ENCODE assay signal across 10 cellular contexts in the genomic region with DNA sequence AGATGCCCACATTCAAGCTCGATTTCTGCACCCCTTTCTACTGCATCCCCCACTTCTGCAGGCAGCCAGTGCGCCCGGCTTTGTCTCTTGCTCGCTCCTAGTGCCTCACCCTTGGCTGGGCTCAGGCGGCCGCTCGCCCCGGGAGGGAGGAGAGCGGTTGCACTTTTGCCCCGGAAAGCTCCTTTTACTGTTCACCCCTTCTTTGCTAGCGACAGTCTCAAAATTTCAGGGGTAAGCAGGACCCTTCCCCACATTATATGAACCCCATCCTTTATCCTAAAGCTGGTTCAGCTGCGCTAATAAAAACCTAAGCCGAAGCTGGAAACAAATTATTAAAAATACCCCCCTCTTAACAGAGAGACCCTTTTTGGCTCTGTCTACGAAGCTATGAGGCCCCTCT. TPM values are rescaled to one million over a fixed set of nuclear protein-coding genes. Genes with fewer than 3 reads are reported as not detected.
DNase-seq lines count a peak whose midpoint lies in the region; ATAC-seq and TF ChIP-seq lines count a peak whose summit lies in the region.
"Had no signal": no experiment of that assay in that cellular context is flagged by ENCODE, and none has a peak within 500 bp of the region (broad histone marks: within the 10 kb centered on the region; RNA-seq: fewer than 3 reads in every experiment).

No MANE protein-coding gene starts in this region.

- H3K27me3 ChIP-seq in kidney epithelial cell (ENCODE audit: control insufficient read depth, insufficient read depth, low read length) = no peaks in the 10 kb centered on the region
- peaks cover 3 to 100% (median 85%) of the 10 kb centered on the region in 3 donors for H3K27me3 ChIP-seq in stomach

- TF ChIP-seq POLR2A in stomach (IDR thresholded peaks at IDR 0.05) = no peak

- POLR2A ChIA-PET in activated CD8-positive, alpha-beta T cell treated with anti-CD3 and anti-CD28 coated beads, Interleukin-2, amount 10 ng/mL, durations not matched to agents 7 days and 5 days (lab: Charles Lee) = interaction anchor here (0.7 kb wide), 1 partner anchor 69 kb away, joined by 3 read pairs; no protein-coding TSS in a partner anchor

- CTCF ChIA-PET in activated CD8-positive, alpha-beta T cell treated with anti-CD3 and anti-CD28 coated beads, Interleukin-2, amount 10 ng/mL, durations not matched to agents 7 days and 5 days (lab: Charles Lee) = interaction anchor here (0.8 to 5.3 kb wide), 62 partner anchors 9 to 622 kb away, joined by 3 to 60 read pairs (median 5); a partner anchor contains a TSS

- peak overlapping the region; percentile 57 to 95 (median 93) for H3K27ac ChIP-seq in stomach
- H3K27ac ChIP-seq: BLaER1 treated with 17β-estradiol and CSF1 and Interleukin-3, amounts not matched to agents 10 nM and 100 nM had no signal

- H3K9me3 ChIP-seq in stomach = no peaks in the 10 kb centered on the region

- peak overlapping the region; percentile 76 for H3K4me3 Mint-ChIP-seq in activated T-cell treated with anti-CD3 and anti-CD28 coated beads, Interleukin-2, amount 50 U/mL, for 4 hours
- H3K4me3 Mint-ChIP-seq in activated CD8-positive, alpha-beta T cell treated with anti-CD3 and anti-CD28 coated beads, Interleukin-2, amount 10 ng/mL, durations not matched to agents 7 days and 5 days = peak overlapping the region; percentile 76

- peaks cover 87% of the 10 kb centered on the region for H3K27me3 Mint-ChIP-seq in activated T-cell treated with anti-CD3 and anti-CD28 coated beads, Interleukin-2, amount 50 U/mL, for 4 hours (ENCODE audit: low read depth)
- peaks cover 77% of the 10 kb centered on the region for H3K27me3 Mint-ChIP-seq in activated CD8-positive, alpha-beta T cell treated with anti-CD3 and anti-CD28 coated beads, Interleukin-2, amount 10 ng/mL, durations not matched to agents 7 days and 5 days (ENCODE audit: low read depth)

- H3K4me1 ChIP-seq in stomach = peaks cover 8 to 78% (median 59%) of the 10 kb centered on the region in 4 donors

- peaks cover 26% of the 10 kb centered on the region for H3K4me1 Mint-ChIP-seq in activated T-cell treated with anti-CD3 and anti-CD28 coated beads, Interleukin-2, amount 50 U/mL, for 4 hours (ENCODE audit: low read depth)
- H3K4me1 Mint-ChIP-seq in activated CD8-positive, alpha-beta T cell treated with anti-CD3 and anti-CD28 coated beads, Interleukin-2, amount 10 ng/mL, durations not matched to agents 7 days and 5 days (ENCODE audit: low read depth) = peaks cover 37% of the 10 kb centered on the region

- H3K9me3 Mint-ChIP-seq in activated T-cell treated with anti-CD3 and anti-CD28 coated beads, Interleukin-2, amount 50 U/mL, for 4 hours = no peaks in the 10 kb centered on the region
- no peaks in the 10 kb centered on the region for H3K9me3 Mint-ChIP-seq in activated CD8-positive, alpha-beta T cell treated with anti-CD3 and anti-CD28 coated beads, Interleukin-2, amount 10 ng/mL, durations not matched to agents 7 days and 5 days (ENCODE audit: insufficient read depth)

- H3K36me3 Mint-ChIP-seq in activated T-cell treated with anti-CD3 and anti-CD28 coated beads, Interleukin-2, amount 50 U/mL, for 4 hours (ENCODE audit: insufficient read depth) = no peaks in the 10 kb centered on the region
- no peaks in the 10 kb centered on the region for H3K36me3 Mint-ChIP-seq in activated CD8-positive, alpha-beta T cell treated with anti-CD3 and anti-CD28 coated beads, Interleukin-2, amount 10 ng/mL, durations not matched to agents 7 days and 5 days (ENCODE audit: low read depth)

- no peak for DNase-seq in activated T-cell treated with anti-CD3 and anti-CD28 coated beads, Interleukin-2, amount 50 U/mL, for 4 hours
- DNase-seq in activated T-cell treated with anti-CD3 and anti-CD28 coated beads, Interleukin-2, amount 50 U/mL, for 1 hour = no peak
- DNase-seq in activated CD8-positive, alpha-beta T cell treated with anti-CD3 and anti-CD28 coated beads, Interleukin-2, amount 10 ng/mL, durations not matched to agents 7 days and 5 days = peak; percentile 48
- DNase-seq in kidney epithelial cell (ENCODE audit: low read depth) (no peak), stomach (no peak), OCI-M1 (lab: John Stamatoyannopoulos, UW) (no peak)
- DNase-seq: effector CD4-positive, alpha-beta T cell had no signal

- intact Hi-C loops in stomach (cut with DNase I; ENCODE audit: low total_unique reads) = no loop called here

- ATAC-seq in activated T-cell treated with anti-CD3 and anti-CD28 coated beads, Interleukin-2, amount 50 U/mL, for 4 hours = peak in 1 of 2 donors; percentile 40
- ATAC-seq in activated CD8-positive, alpha-beta T cell treated with anti-CD3 and anti-CD28 coated beads, Interleukin-2, amount 10 ng/mL, durations not matched to agents 7 days and 5 days = peak; percentile 49
- ATAC-seq in GM21367 (IDR thresholded peaks at IDR 0.05; ENCODE audit: unreplicated experiment) (no peak), HG03432 (IDR thresholded peaks at IDR 0.05; ENCODE audit: unreplicated experiment) (no peak)

- no peak for TF ChIP-seq EP300 in stomach (IDR thresholded peaks at IDR 0.05)

- TF ChIP-seq CTCF in kidney epithelial cell (IDR thresholded peaks at IDR 0.05; ENCODE audit: insufficient read depth, low read length, poor library complexity, severe bottlenecking) = no peak
- no peak for TF ChIP-seq CTCF in stomach (IDR thresholded peaks at IDR 0.05)

- H3K4me3 ChIP-seq in kidney epithelial cell (ENCODE audit: low read depth, low read length) (peak overlapping the region; percentile 68), stomach (peak overlapping the region; percentile 44 to 57 (median 51))

- no peak overlapping the region for H3K27ac Mint-ChIP-seq in activated CD8-positive, alpha-beta T cell treated with anti-CD3 and anti-CD28 coated beads, Interleukin-2, amount 10 ng/mL, durations not matched to agents 7 days and 5 days

- H3K36me3 ChIP-seq in kidney epithelial cell (ENCODE audit: control insufficient read depth, insufficient read depth, low read length) = peaks cover 6% of the 10 kb centered on the region
- H3K36me3 ChIP-seq in stomach = no peaks in the 10 kb centered on the region
- H3K36me3 ChIP-seq: BLaER1 treated with 17β-estradiol and CSF1 and Interleukin-3, amounts not matched to agents 10 nM and 100 nM had no signal

- 5 to 7% (median 6%) methylated on average over 13 to 14 of the region's 14 CpGs for WGBS in stomach, 5 donors

RNA-seq across cellular contexts. Expression of a gene that starts 1.0 kb away (rescaled TPM):
- total RNA-seq in activated T-cell treated with anti-CD3 and anti-CD28 coated beads, Interleukin-2, amount 50 U/mL, for 4 hours = under 1 TPM in 1 of 3 donors, not detected in 2; 0.08 TPM
- not detected for total RNA-seq in activated CD8-positive, alpha-beta T cell treated with anti-CD3 and anti-CD28 coated beads, Interleukin-2, amount 10 ng/mL, durations not matched to agents 7 days and 5 days
- 3.6 and 3.8 TPM in 2 replicates for total RNA-seq in kidney epithelial cell
- 10 to 100 TPM in 2 of 5 donors, under 1 TPM in 2, not detected in 1; 0.43 to 50.4 (median 6.2) TPM for total RNA-seq in stomach
- polyA plus RNA-seq in stomach = 1 to 10 TPM; 2.2 to 2.7 (median 2.4) TPM

RNA-seq across cellular contexts. Expression of a gene that starts 2.6 kb away (rescaled TPM):
- 1 to 10 TPM in 1 of 3 donors, under 1 TPM in 2; 0.50 to 1.0 (median 0.81) TPM for total RNA-seq in activated T-cell treated with anti-CD3 and anti-CD28 coated beads, Interleukin-2, amount 50 U/mL, for 4 hours
- total RNA-seq in activated CD8-positive, alpha-beta T cell treated with anti-CD3 and anti-CD28 coated beads, Interleukin-2, amount 10 ng/mL, durations not matched to agents 7 days and 5 days = 10 to 100 TPM in 1 of 2 experiments, 1 to 10 TPM in 1; 8.2 to 10.3 TPM
- total RNA-seq in kidney epithelial cell = 24.0 and 31.1 TPM in 2 replicates
- total RNA-seq in stomach = 10 to 100 TPM in 4 of 5 donors, 1 to 10 TPM in 1; 6.1 to 77.6 (median 17.0) TPM
- polyA plus RNA-seq in stomach = 1 to 10 TPM; 2.8 to 9.5 (median 3.8) TPM

RNA-seq across cellular contexts. Expression of a gene that starts 12.2 kb away (rescaled TPM):
- total RNA-seq in activated T-cell treated with anti-CD3 and anti-CD28 coated beads, Interleukin-2, amount 50 U/mL, for 4 hours = under 1 TPM in 2 of 3 donors, not detected in 1; 0.24 to 0.27 TPM
- total RNA-seq in activated CD8-positive, alpha-beta T cell treated with anti-CD3 and anti-CD28 coated beads, Interleukin-2, amount 10 ng/mL, durations not matched to agents 7 days and 5 days = not detected
- total RNA-seq in kidney epithelial cell (29.8 and 30.7 TPM in 2 replicates), stomach (100 to 1,000 TPM in 1 of 5 donors, 10 to 100 TPM in 3, 1 to 10 TPM in 1; 4.2 to 150 (median 11.9) TPM)
- 10 to 100 TPM in 1 of 3 donors, 1 to 10 TPM in 2; 5.7 to 10.2 (median 7.8) TPM for polyA plus RNA-seq in stomach

RNA-seq across cellular contexts. Expression of a gene that starts 14.4 kb away (rescaled TPM):
- total RNA-seq in activated T-cell treated with anti-CD3 and anti-CD28 coated beads, Interleukin-2, amount 50 U/mL, for 4 hours = 1 to 10 TPM in 2 of 3 donors, under 1 TPM in 1; 0.94 to 1.6 (median 1.4) TPM
- total RNA-seq in activated CD8-positive, alpha-beta T cell treated with anti-CD3 and anti-CD28 coated beads, Interleukin-2, amount 10 ng/mL, durations not matched to agents 7 days and 5 days = 1 to 10 TPM; 5.7 to 6.1 TPM
- total RNA-seq in kidney epithelial cell (3.6 and 4.4 TPM in 2 replicates), stomach (1 to 10 TPM in 1 of 5 donors, under 1 TPM in 2, not detected in 2; 0.45 to 5.1 (median 0.58) TPM)
- polyA plus RNA-seq in stomach = 1 to 10 TPM; 1.7 to 4.6 (median 2.6) TPM

RNA-seq across cellular contexts. Expression of a gene that starts 18.2 kb away (rescaled TPM):
- under 1 TPM; 0.18 to 0.43 (median 0.38) TPM for total RNA-seq in activated T-cell treated with anti-CD3 and anti-CD28 coated beads, Interleukin-2, amount 50 U/mL, for 4 hours
- total RNA-seq in activated CD8-positive, alpha-beta T cell treated with anti-CD3 and anti-CD28 coated beads, Interleukin-2, amount 10 ng/mL, durations not matched to agents 7 days and 5 days = under 1 TPM; 0.87 to 0.91 TPM
- total RNA-seq in kidney epithelial cell (26.3 and 27.2 TPM in 2 replicates), stomach (10 to 100 TPM in 1 of 5 donors, 1 to 10 TPM in 4; 1.8 to 16.5 (median 2.3) TPM)
- polyA plus RNA-seq in stomach = 1 to 10 TPM; 1.0 to 8.2 (median 2.8) TPM

Comparison
In these comparisons a context has a peak if more than half of its experiments do, and no peak if none do; other contexts are left out.
1. RNA of a gene that starts 12.2 kb away (total RNA-seq): 29.8 to 30.7 TPM in kidney epithelial cell and 4.2 to 150 TPM in stomach; 0.24 to 0.27 TPM in activated T-cell treated with anti-CD3 and anti-CD28 coated beads, Interleukin-2, amount 50 U/mL, for 4 hours and not detected in activated CD8-positive, alpha-beta T cell treated with anti-CD3 and anti-CD28 coated beads, Interleukin-2, amount 10 ng/mL, durations not matched to agents 7 days and 5 days; every median in the first group is over 4 times any median in the second.